ENCODE assay signal across 33 cellular contexts in genomic region chr1:199597152-199597551, GRCh38.
"Had no signal": no experiment of that assay in that cellular context is flagged by ENCODE, and none has a peak within 500 bp of the region (broad histone marks: within the 10 kb centered on the region; RNA-seq: fewer than 3 reads in every experiment).

No MANE protein-coding gene starts in this region.

- H3K9me3 ChIP-seq: adrenal gland, ascending aorta, body of pancreas had no signal

- H3K36me3 ChIP-seq: adrenal gland, ascending aorta, brain microvascular endothelial cell, breast epithelium, cardiac muscle cell had no signal

- H3K4me3 ChIP-seq: adrenal gland, ascending aorta, body of pancreas, breast epithelium, cardiac muscle cell had no signal

- H3K27ac ChIP-seq: adrenal gland, ascending aorta, body of pancreas, brain microvascular endothelial cell, breast epithelium, cardiac muscle cell had no signal

- H3K27me3 ChIP-seq: adrenal gland, ascending aorta, body of pancreas, brain microvascular endothelial cell, breast epithelium, cardiac muscle cell had no signal

- H3K4me1 ChIP-seq: adrenal gland, ascending aorta, body of pancreas, breast epithelium had no signal

- FAIRE-seq: astrocyte, bronchial epithelial cell had no signal

- ATAC-seq: activated naive CD4-positive, alpha-beta T cell treated with anti-CD3 and anti-CD28 coated beads, Interleukin-2, amount 50 U/mL, for 72 hours; activated naive CD8-positive, alpha-beta T cell treated with anti-CD3 and anti-CD28 coated beads, Interleukin-2, amount 50 U/mL, for 24 hours; activated T-cell treated with anti-CD3 and anti-CD28 coated beads, Interleukin-2, amount 50 U/mL, for 4 hours; activated T-cell treated with anti-CD3 and anti-CD28 coated beads, Interleukin-2, amount 50 U/mL, for 72 hours; activated T-helper 17 cell treated with anti-CD3 and anti-CD28 coated beads, Interleukin-2, amount 50 U/mL, for 72 hours; body of pancreas had no signal

- DNase-seq: activated effector memory CD4-positive, alpha-beta T cell treated with anti-CD3 and anti-CD28 coated beads, Interleukin-2, amount 50 U/mL, for 16 hours; activated effector memory CD4-positive, alpha-beta T cell treated with Interleukin-2 at 50 U/mL for 16 hours; activated gamma-delta T cell; activated gamma-delta T cell treated with Interleukin-2 at 50 U/mL for 16 hours; activated naive CD4-positive, alpha-beta T cell; activated naive CD4-positive, alpha-beta T cell treated with anti-CD3 and anti-CD28 coated beads for 36 hours; activated naive CD4-positive, alpha-beta T cell treated with anti-CD3 and anti-CD28 coated beads, Interleukin-2, amount 10 ng/mL, durations not matched to agents 7 days and 5 days; activated naive CD4-positive, alpha-beta T cell treated with anti-CD3 and anti-CD28 coated beads, Interleukin-2, amount 50 U/mL, for 16 hours; activated naive CD4-positive, alpha-beta T cell treated with Interleukin-2 at 50 U/mL for 16 hours; activated naive CD8-positive, alpha-beta T cell treated with anti-CD3 and anti-CD28 coated beads for 36 hours; activated naive CD8-positive, alpha-beta T cell treated with anti-CD3 and anti-CD28 coated beads, Interleukin-2, amount 10 ng/mL, durations not matched to agents 7 days and 5 days; activated naive CD8-positive, alpha-beta T cell treated with anti-CD3 and anti-CD28 coated beads, Interleukin-2, amount 50 U/mL, for 24 hours; activated T-cell treated with anti-CD3 and anti-CD28 coated beads, Interleukin-2, amount 50 U/mL, for 24 hours; activated T-cell treated with anti-CD3 and anti-CD28 coated beads, Interleukin-2, amount 50 U/mL, for 4 hours; activated T-cell treated with anti-CD3 and anti-CD28 coated beads, Interleukin-2, amount 50 U/mL, for 48 hours; activated T-cell treated with anti-CD3 and anti-CD28 coated beads, Interleukin-2, amount 50 U/mL, for 72 hours; adrenal gland; amniotic stem cell; amygdala; anterior cingulate cortex; aorta; body of pancreas; brain microvascular endothelial cell; caudate nucleus; central memory CD4-positive, alpha-beta T cell; cerebellar nuclear complex had no signal
